29 cellular contexts compared by ENCODE assay signal in genomic region chr15:83556754-83557153, GRCh38.
"Had no signal": no experiment of that assay in that cellular context is flagged by ENCODE, and none has a peak within 500 bp of the region (broad histone marks: within the 10 kb centered on the region; RNA-seq: fewer than 3 reads in every experiment).

No MANE protein-coding gene starts in this region.

- H3K27me3 Mint-ChIP-seq: progenitor cell of endocrine pancreas had no signal

- H3K4me3 ChIP-seq: hepatocyte, left ventricle myocardium inferior, lung, mucosa of descending colon, neural progenitor cell, ovary, right atrium auricular region, right lobe of liver, smooth muscle cell, testis, thyroid gland, transverse colon, upper lobe of left lung, vagina had no signal

- H3K4me3 Mint-ChIP-seq: memory B cell; naive thymus-derived CD4-positive, alpha-beta T cell; nephron; neural progenitor cell; stimulated activated memory B cell treated with anti-CD40 and anti-IgM and Interleukin-4, amounts not matched to agents 10 μg/mL and 1 μg/mL and 100 μg/mL, for 72 hours; stimulated activated naive CD8-positive, alpha-beta T cell treated with anti-CD3 and anti-CD28 coated beads, Interleukin-15, amount 100 ng/mL, for 72 hours had no signal

- H3K27ac ChIP-seq: hepatocyte, left ventricle myocardium inferior, neural progenitor cell, neutrophil, ovary, right atrium auricular region, right lobe of liver, testis, thyroid gland, transverse colon, upper lobe of left lung, vagina had no signal

- H3K9ac ChIP-seq: neural progenitor cell had no signal

- H3K27ac Mint-ChIP-seq: memory B cell; naive thymus-derived CD4-positive, alpha-beta T cell; nephron; neural progenitor cell; progenitor cell of endocrine pancreas; stimulated activated memory B cell treated with anti-CD40 and anti-IgM and Interleukin-4, amounts not matched to agents 10 μg/mL and 1 μg/mL and 100 μg/mL, for 72 hours; stimulated activated naive CD8-positive, alpha-beta T cell treated with anti-CD3 and anti-CD28 coated beads, Interleukin-15, amount 100 ng/mL, for 72 hours had no signal

- H3K36me3 ChIP-seq: left ventricle myocardium inferior, neural progenitor cell, neutrophil, ovary, right atrium auricular region, right lobe of liver, thyroid gland, transverse colon, upper lobe of left lung, vagina had no signal

- ATAC-seq: mucosa of descending colon; naive thymus-derived CD4-positive, alpha-beta T cell; right lobe of liver; stimulated activated memory B cell treated with anti-CD40 and anti-IgM and Interleukin-4, amounts not matched to agents 10 μg/mL and 1 μg/mL and 100 μg/mL, for 72 hours; stimulated activated naive CD8-positive, alpha-beta T cell treated with anti-CD3 and anti-CD28 coated beads, Interleukin-15, amount 100 ng/mL, for 72 hours had no signal

- H2AFZ ChIP-seq: hepatocyte, neural progenitor cell had no signal

- H3K9me3 Mint-ChIP-seq: memory B cell; naive thymus-derived CD4-positive, alpha-beta T cell; nephron; neural progenitor cell; stimulated activated memory B cell treated with anti-CD40 and anti-IgM and Interleukin-4, amounts not matched to agents 10 μg/mL and 1 μg/mL and 100 μg/mL, for 72 hours; stimulated activated naive CD8-positive, alpha-beta T cell treated with anti-CD3 and anti-CD28 coated beads, Interleukin-15, amount 100 ng/mL, for 72 hours had no signal

- H3K79me2 ChIP-seq: hepatocyte had no signal

- H3K4me1 ChIP-seq: left ventricle myocardium inferior, neural progenitor cell, right atrium auricular region, right lobe of liver, testis, thyroid gland, upper lobe of left lung, vagina had no signal

- H3K4me2 ChIP-seq: hepatocyte, neural progenitor cell, smooth muscle cell had no signal

- H3K36me3 Mint-ChIP-seq: memory B cell; naive thymus-derived CD4-positive, alpha-beta T cell; neural progenitor cell; stimulated activated memory B cell treated with anti-CD40 and anti-IgM and Interleukin-4, amounts not matched to agents 10 μg/mL and 1 μg/mL and 100 μg/mL, for 72 hours had no signal

- DNase-seq: islet precursor cell; left ventricle myocardium inferior; midbrain; mucosa of descending colon; naive thymus-derived CD4-positive, alpha-beta T cell; occipital lobe; ovary; right lobe of liver; stimulated activated CD4-positive, alpha-beta T cell treated with anti-CD3 and anti-CD28 coated beads, Interleukin-1b, Interleukin-23, amount 100 ng/mL, for 48 hours; stimulated activated CD4-positive, alpha-beta T cell treated with anti-CD3 and anti-CD28 coated beads, Interleukin-2, amount 100 ng/mL, for 48 hours; stimulated activated CD4-positive, alpha-beta T cell treated with anti-CD3 and anti-CD28 coated beads, Interleukin-4, amount 100 ng/mL, for 4 hours; stimulated activated CD8-positive, alpha-beta memory T cell treated with anti-CD3 and anti-CD28 coated beads, Interleukin-4, amount 100 ng/mL, for 48 hours; stimulated activated naive CD4-positive, alpha-beta T cell treated with Interleukin-2 at 50 U/mL for 16 hours; stimulated activated naive CD8-positive, alpha-beta T cell treated with anti-CD3 and anti-CD28 coated beads, Interleukin-15, amount 100 ng/mL, for 72 hours; testis; thyroid gland; transverse colon; upper lobe of left lung had no signal

- H3K27me3 ChIP-seq: hepatocyte, neural progenitor cell, neutrophil, ovary, right atrium auricular region, right lobe of liver, testis, thyroid gland, upper lobe of left lung, vagina had no signal

- H3K9me3 ChIP-seq: left ventricle myocardium inferior, mucosa of descending colon, neutrophil, ovary, right atrium auricular region, right lobe of liver, testis, thyroid gland, transverse colon, upper lobe of left lung, vagina had no signal

- H3K4me1 Mint-ChIP-seq: naive thymus-derived CD4-positive, alpha-beta T cell; nephron; neural progenitor cell; stimulated activated memory B cell treated with anti-CD40 and anti-IgM and Interleukin-4, amounts not matched to agents 10 μg/mL and 1 μg/mL and 100 μg/mL, for 72 hours; stimulated activated naive CD8-positive, alpha-beta T cell treated with anti-CD3 and anti-CD28 coated beads, Interleukin-15, amount 100 ng/mL, for 72 hours had no signal
